Comparison of ENCODE assay signal across 8 cellular contexts in genomic region chr2:143937563-143938346, GRCh38.
DNase-seq lines count a peak whose midpoint lies in the region; ATAC-seq, FAIRE-seq and TF ChIP-seq lines count a peak whose summit lies in the region.

No MANE protein-coding gene starts in this region.

- H3K56ac ChIP-seq in H1 (replicated peaks; ENCODE audit: insufficient read length, low read depth, low read length), result no peak overlapping the region

- no peak for TF ChIP-seq RAD21 in H1 (IDR thresholded peaks at IDR 0.05 in 1 of 2, conservative IDR thresholded peaks at IDR 0.05 in 1 of 2; ENCODE audit: low read depth in 2 of 2, low read length in 2 of 2)

- no peak overlapping the region for H3K14ac ChIP-seq in H1 (ENCODE audit: insufficient read length)

- no peak for TF ChIP-seq CTCF in H1 (IDR thresholded peaks at IDR 0.05; ENCODE audit: control extremely low read depth in 1 of 3, insufficient read depth in 1 of 3, low read depth in 1 of 3, low read length in 3 of 3)

- no peak overlapping the region for H3K23ac ChIP-seq in H1 (ENCODE audit: insufficient read length)

- POLR2A ChIA-PET in H1 (lab: Charles Lee; ENCODE audit: partially characterized antibody), result no interaction called here
- POLR2A ChIA-PET in naive thymus-derived CD4-positive, alpha-beta T cell (lab: Charles Lee), result no interaction called here

- peak overlapping the region in 1 of 4 experiments; percentile 67; a peak in 2 of 7 replicates for H3K9ac ChIP-seq in H1 (replicated peaks in 1 of 4; ENCODE audit: extremely low read depth in 1 of 4, low read depth in 3 of 4, low read length in 3 of 4)

- peaks cover 33% of the 10 kb centered on the region for H3K27me3 ChIP-seq in CD4-positive, CD25-positive, alpha-beta regulatory T cell (ENCODE audit: control insufficient read depth, insufficient read depth, low read length)
- peaks cover 6 to 26% (median 22%) of the 10 kb centered on the region in 4 experiments for H3K27me3 ChIP-seq in H1 (replicated peaks in 1 of 4; ENCODE audit: control insufficient read depth in 3 of 4, extremely low read depth in 1 of 4, insufficient read depth in 3 of 4, low read length in 3 of 4)
- H3K27me3 ChIP-seq in naive thymus-derived CD4-positive, alpha-beta T cell (ENCODE audit: control insufficient read depth in 2 of 2, insufficient read depth in 2 of 2, low read length in 2 of 2), result peaks cover 0 to 3% of the 10 kb centered on the region in 2 donors

- peak overlapping the region in 3 of 4 donors; percentile 23 to 63 (median 33) for H3K4me3 Mint-ChIP-seq in CD4-positive, CD25-positive, alpha-beta regulatory T cell
- peak overlapping the region in 7 of 10 donors; percentile 4 to 42 (median 9) for H3K4me3 Mint-ChIP-seq in naive thymus-derived CD4-positive, alpha-beta T cell

- H2BK15ac ChIP-seq in H1 (ENCODE audit: low read length), result 0 out of 2 replicates have a peak overlapping the region, but pooled peaks have one; percentile 90

- H3K4me3 ChIP-seq in CD4-positive, CD25-positive, alpha-beta regulatory T cell (ENCODE audit: low read depth, low read length), result no peak overlapping the region
- H3K4me3 ChIP-seq in H1 (ENCODE audit: extremely low read depth in 1 of 4, insufficient read depth in 2 of 4, low read depth in 3 of 4, low read length in 4 of 4), result peak overlapping the region; percentile 47 to 64 (median 56)
- no peak overlapping the region for H3K4me3 ChIP-seq in naive thymus-derived CD4-positive, alpha-beta T cell (ENCODE audit: low read length)

- H3K4me2 ChIP-seq in H1 (ENCODE audit: insufficient read depth in 1 of 2, low read depth in 2 of 2, low read length in 2 of 2), result peak overlapping the region; percentile 86 to 95

- no peak overlapping the region for H2BK12ac ChIP-seq in H1 (ENCODE audit: low read depth, low read length)

- no peak overlapping the region for H2BK5ac ChIP-seq in H1 (ENCODE audit: low read depth, low read length)

- ATAC-seq in CD4-positive, CD25-positive, alpha-beta regulatory T cell (ENCODE audit: low read depth in 2 of 2), result no peak
- ATAC-seq in GM21390 (IDR thresholded peaks at IDR 0.05; ENCODE audit: unreplicated experiment) (peak; percentile 7), GM18502 (IDR thresholded peaks at IDR 0.05; ENCODE audit: poor library complexity, unreplicated experiment) (no peak)
- no peak for ATAC-seq in naive thymus-derived CD4-positive, alpha-beta T cell

- no peak overlapping the region for H2BK120ac ChIP-seq in H1 (replicated peaks; ENCODE audit: low read depth, low read length)

- no peaks in the 10 kb centered on the region for H3K36me3 ChIP-seq in CD4-positive, CD25-positive, alpha-beta regulatory T cell (ENCODE audit: control insufficient read depth, insufficient read depth, low read length)
- H3K36me3 ChIP-seq in H1 (ENCODE audit: control insufficient read depth in 2 of 4, insufficient read depth in 4 of 4, low read length in 3 of 4), result no peaks in the 10 kb centered on the region
- no peaks in the 10 kb centered on the region for H3K36me3 ChIP-seq in naive thymus-derived CD4-positive, alpha-beta T cell (ENCODE audit: control insufficient read depth in 2 of 3, insufficient read depth in 3 of 3, low read length in 3 of 3)

- peaks cover 70% of the 10 kb centered on the region for H3K27me3 Mint-ChIP-seq in CD4-positive, CD25-positive, alpha-beta regulatory T cell
- H3K27me3 Mint-ChIP-seq in naive thymus-derived CD4-positive, alpha-beta T cell, result peaks cover 56 to 77% (median 64%) of the 10 kb centered on the region in 5 donors

- H2AFZ ChIP-seq in H1 (ENCODE audit: low read length), result peak overlapping the region; percentile 7

- H4K91ac ChIP-seq in H1 (replicated peaks; ENCODE audit: insufficient read length, low read length), result no peak overlapping the region

- no peak overlapping the region for H2AK5ac ChIP-seq in H1 (ENCODE audit: low read depth, low read length)

- no peaks in the 10 kb centered on the region for H3K79me1 ChIP-seq in H1 (ENCODE audit: low read depth, low read length)

- no peak overlapping the region for H3K27ac ChIP-seq in CD4-positive, CD25-positive, alpha-beta regulatory T cell (ENCODE audit: insufficient read depth, low read length, poor library complexity, severe bottlenecking)
- no peak overlapping the region for H3K27ac ChIP-seq in H1 (ENCODE audit: low read depth, low read length)
- H3K27ac ChIP-seq in naive thymus-derived CD4-positive, alpha-beta T cell (ENCODE audit: low read depth, low read length), result no peak overlapping the region

- WGBS in H1 (ENCODE audit: extremely low coverage in 1 of 2, insufficient coverage in 1 of 2, insufficient read length in 1 of 2, insufficient replicate concordance in 2 of 2, low coverage in 1 of 2, low lambda C conversion rate in 2 of 2, missing lambda C conversion rate in 1 of 2), 2 experiments, result 11% methylated on average over 20 of the region's 20 CpGs; no CpG with 5 or more reads in 1 of the 2 experiments

- no peak overlapping the region for H3K4ac ChIP-seq in H1 (replicated peaks; ENCODE audit: insufficient read length, low read depth, low read length)

- no peak overlapping the region for H2BK20ac ChIP-seq in H1 (ENCODE audit: low read length)

- H3K79me2 ChIP-seq in H1 (ENCODE audit: control insufficient read depth in 1 of 2, insufficient read depth in 2 of 2, low read length in 2 of 2), result no peaks in the 10 kb centered on the region

- no peak overlapping the region for H3K27ac Mint-ChIP-seq in CD4-positive, CD25-positive, alpha-beta regulatory T cell
- no peak overlapping the region for H3K27ac Mint-ChIP-seq in naive thymus-derived CD4-positive, alpha-beta T cell

- H3K9me3 ChIP-seq in CD4-positive, CD25-positive, alpha-beta regulatory T cell (ENCODE audit: control insufficient read depth in 2 of 2, low read length in 2 of 2), result no peaks in the 10 kb centered on the region
- no peaks in the 10 kb centered on the region for H3K9me3 ChIP-seq in H1 (ENCODE audit: insufficient read depth in 2 of 2, low read depth in 1 of 2, low read length in 1 of 2)
- H3K9me3 ChIP-seq in naive thymus-derived CD4-positive, alpha-beta T cell (ENCODE audit: control insufficient read depth in 2 of 3, low read length in 3 of 3), result no peaks in the 10 kb centered on the region

- DNase-seq in CD4-positive, CD25-positive, alpha-beta regulatory T cell, result peak in 1 of 3 donors; percentile 0
- peak; percentile 31 for DNase-seq in NCI-H446 treated with DMSO at 0.1 percent for 48 hours (lab: John Stamatoyannopoulos, UW)
- DNase-seq in H1 (ENCODE audit: low read depth in 1 of 2, low spot score in 2 of 2), result no peak
- DNase-seq in naive thymus-derived CD4-positive, alpha-beta T cell, result no peak
- DNase-seq in NK-92 treated with Interleukin-12 subunit alpha and Interleukin-12 subunit beta, amount 100 ng/mL, for 24 hours (lab: John Stamatoyannopoulos, UW), result no peak
- no peak for DNase-seq in mesenteric fat pad (ENCODE audit: low spot score)

- peak overlapping the region; percentile 32; the same call in 1 of the 2 replicates for H3K18ac ChIP-seq in H1 (ENCODE audit: extremely low read depth, low read length)

- peak; percentile 48 for FAIRE-seq in H1 (lab: Jason Lieb, UNC)

- intact Hi-C loops in naive thymus-derived CD4-positive, alpha-beta T cell (cut with micrococcal nuclease), result no loop called here

- no peak overlapping the region for H4K5ac ChIP-seq in H1 (ENCODE audit: insufficient read length, low read depth, low read length)

- H3K23me2 ChIP-seq in H1 (ENCODE audit: low read depth, low read length), result peaks cover 13% of the 10 kb centered on the region

- no peaks in the 10 kb centered on the region for H4K20me1 ChIP-seq in H1 (replicated peaks in 1 of 2; ENCODE audit: control insufficient read depth in 1 of 2, insufficient read depth in 2 of 2, low read length in 2 of 2)

- H4K8ac ChIP-seq in H1 (ENCODE audit: extremely low read depth, insufficient read depth, low read length), result no peak overlapping the region; the same call in 1 of the 2 replicates

- CTCF ChIA-PET in H1 (lab: Charles Lee; ENCODE audit: partially characterized antibody), result no interaction called here
- CTCF ChIA-PET in naive thymus-derived CD4-positive, alpha-beta T cell (lab: Charles Lee), result no interaction called here

- peaks cover 6% of the 10 kb centered on the region for H3K4me1 ChIP-seq in CD4-positive, CD25-positive, alpha-beta regulatory T cell (ENCODE audit: control insufficient read depth, insufficient read depth, low read length, poor library complexity, severe bottlenecking)
- peaks cover 3 to 13% (median 8%) of the 10 kb centered on the region in 4 experiments; a peak in 6 of 7 replicates for H3K4me1 ChIP-seq in H1 (replicated peaks in 1 of 4; ENCODE audit: control insufficient read depth in 3 of 4, insufficient read depth in 4 of 4, low read length in 3 of 4)
- H3K4me1 ChIP-seq in naive thymus-derived CD4-positive, alpha-beta T cell (ENCODE audit: control insufficient read depth in 2 of 2, insufficient read depth in 2 of 2, low read length in 2 of 2), result no peaks in the 10 kb centered on the region

- H3K36me3 Mint-ChIP-seq in CD4-positive, CD25-positive, alpha-beta regulatory T cell, result no peaks in the 10 kb centered on the region
- peaks cover 0 to 9% (median 5%) of the 10 kb centered on the region in 5 donors for H3K36me3 Mint-ChIP-seq in naive thymus-derived CD4-positive, alpha-beta T cell

- peaks cover 0 to 2% (median 0%) of the 10 kb centered on the region in 7 donors for H3K9me3 Mint-ChIP-seq in CD4-positive, CD25-positive, alpha-beta regulatory T cell
- no peaks in the 10 kb centered on the region for H3K9me3 Mint-ChIP-seq in naive thymus-derived CD4-positive, alpha-beta T cell

- no peak for TF ChIP-seq POLR2A in H1 (IDR thresholded peaks at IDR 0.05; ENCODE audit: control extremely low read depth in 1 of 2, low read depth in 2 of 2, low read length in 2 of 2)

- TF ChIP-seq EP300 in H1 (IDR thresholded peaks at IDR 0.05; ENCODE audit: borderline replicate concordance in 1 of 2, low read depth in 2 of 2, low read length in 2 of 2), result no peak

- peaks cover 0 to 18% (median 3%) of the 10 kb centered on the region in 4 donors for H3K4me1 Mint-ChIP-seq in CD4-positive, CD25-positive, alpha-beta regulatory T cell
- H3K4me1 Mint-ChIP-seq in naive thymus-derived CD4-positive, alpha-beta T cell, result peaks cover 0 to 19% (median 13%) of the 10 kb centered on the region in 7 donors

TF ChIP-seq in H1, 55 proteins besides CTCF, POLR2A, EP300 and RAD21:
- TF ChIP-seq CHD1 (IDR thresholded peaks at IDR 0.05; ENCODE audit: low read depth, low read length), result no peak
- peak; percentile 15 for TF ChIP-seq ASH2L (IDR thresholded peaks at IDR 0.05; ENCODE audit: low read length)
- TF ChIP-seq KDM5A (IDR thresholded peaks at IDR 0.05; ENCODE audit: low read length), result no peak
- 0 out of 2 replicates have a peak, but pooled peaks have one; percentile 26 for TF ChIP-seq TBP (IDR thresholded peaks at IDR 0.05; ENCODE audit: low read depth, low read length)
- no peak for TF ChIP-seq KDM1A (IDR thresholded peaks at IDR 0.05; ENCODE audit: borderline replicate concordance, low read length)
- peak; percentile 73 for TF ChIP-seq EZH2 (IDR thresholded peaks at IDR 0.05; ENCODE audit: low read depth, low read length, severe bottlenecking)
- TF ChIP-seq PHF8 (conservative IDR thresholded peaks at IDR 0.05; ENCODE audit: low read depth, low read length), result peak; percentile 19; the same call in 1 of the 2 replicates

Comparison
In these comparisons a context has a peak if more than half of its experiments do, and no peak if none do; other contexts are left out.
1. H3K4me3 ChIP-seq: peak in H1 (4 of 4); none in CD4-positive, CD25-positive, alpha-beta regulatory T cell (single experiment) and naive thymus-derived CD4-positive, alpha-beta T cell (single experiment).